Comparison of ENCODE assay signal across 19 cellular contexts in genomic region chr11:104776501-104777170, GRCh38.
DNase-seq lines count a peak whose midpoint lies in the region; ATAC-seq and TF ChIP-seq lines count a peak whose summit lies in the region.
"Had no signal": no experiment of that assay in that cellular context is flagged by ENCODE, and none has a peak within 500 bp of the region (broad histone marks: within the 10 kb centered on the region; RNA-seq: fewer than 3 reads in every experiment).

No MANE protein-coding gene starts in this region.

- H3K4me3 ChIP-seq in breast epithelium (no peak overlapping the region), kidney epithelial cell (ENCODE audit: low read depth, low read length) (no peak overlapping the region)
- H3K4me3 ChIP-seq: stomach, tibial nerve had no signal

- H3K27ac ChIP-seq in breast epithelium = peak overlapping the region; percentile 19 to 33
- H3K27ac ChIP-seq: stomach, tibial nerve had no signal

- no peak for TF ChIP-seq CTCF in breast epithelium (IDR thresholded peaks at IDR 0.05)
- no peak for TF ChIP-seq CTCF in kidney epithelial cell (IDR thresholded peaks at IDR 0.05; ENCODE audit: insufficient read depth, low read length, poor library complexity, severe bottlenecking)
- TF ChIP-seq CTCF in GM20000 (IDR thresholded peaks at IDR 0.05; ENCODE audit: extremely low read depth, missing control alignments) = no peak

- H3K9me3 ChIP-seq in breast epithelium = no peaks in the 10 kb centered on the region
- H3K9me3 ChIP-seq: stomach had no signal

- no peak for ATAC-seq in SK-N-SH treated with all-trans-retinoic acid at 6 μM for 48 hours
- no peak for ATAC-seq in GM18520 (IDR thresholded peaks at IDR 0.05; ENCODE audit: unreplicated experiment)
- ATAC-seq: activated T-cell treated with anti-CD3 and anti-CD28 coated beads, Interleukin-2, amount 50 U/mL, for 4 hours; T-helper 17 cell had no signal

- H3K36me3 ChIP-seq in breast epithelium (no peaks in the 10 kb centered on the region), kidney epithelial cell (ENCODE audit: control insufficient read depth, insufficient read depth, low read length) (no peaks in the 10 kb centered on the region)
- H3K36me3 ChIP-seq: stomach, tibial nerve had no signal

- H3K27me3 ChIP-seq in breast epithelium (no peaks in the 10 kb centered on the region), kidney epithelial cell (ENCODE audit: control insufficient read depth, insufficient read depth, low read length) (no peaks in the 10 kb centered on the region)
- H3K27me3 ChIP-seq: stomach, tibial nerve had no signal

- DNase-seq in AG08396 (ENCODE audit: low spot score) = peak; percentile 11
- peak; percentile 14 for DNase-seq in HT-29 (ENCODE audit: low spot score)
- no peak for DNase-seq in breast epithelium (ENCODE audit: low spot score in 2 of 2)
- peak; percentile 12 for DNase-seq in kidney epithelial cell (ENCODE audit: low read depth)
- DNase-seq in hypothalamus (lab: John Stamatoyannopoulos, UW) = no peak
- no peak for DNase-seq in GM20000 (ENCODE audit: low spot score)
- DNase-seq: activated CD4-positive, alpha-beta T cell treated with anti-CD3 and anti-CD28 coated beads for 4 hours; activated naive CD4-positive, alpha-beta T cell; activated T-cell treated with anti-CD3 and anti-CD28 coated beads, Interleukin-2, amount 50 U/mL, for 4 hours; KG1; NCI-H1436; NCI-H2107; NCI-H524 treated with DMSO at 0.1 percent for 48 hours; stimulated activated CD8-positive, alpha-beta memory T cell treated with anti-CD3 and anti-CD28 coated beads, Interleukin-4, amount 100 ng/mL, for 48 hours; stomach; T-helper 17 cell had no signal

- H3K4me1 ChIP-seq in breast epithelium = peaks cover 0 to 3% of the 10 kb centered on the region in 2 donors
- H3K4me1 ChIP-seq: stomach had no signal

- intact Hi-C loops in breast epithelium (cut with DNase I; ENCODE audit: low total_unique reads) = no loop called here

- TF ChIP-seq POLR2A in breast epithelium (IDR thresholded peaks at IDR 0.05) = no peak

TF ChIP-seq in SK-N-SH treated with all-trans-retinoic acid at 6 μM for 48 hours, 23 proteins besides CTCF, POLR2A, EP300 and RAD21:
- no peak for TF ChIP-seq ESRRG (CRISPR knock-in tag; IDR thresholded peaks at IDR 0.05)
- no peak for TF ChIP-seq PPARA (CRISPR knock-in tag; IDR thresholded peaks at IDR 0.05; ENCODE audit: borderline replicate concordance)
- no peak for TF ChIP-seq CREB5 (CRISPR knock-in tag; IDR thresholded peaks at IDR 0.05; ENCODE audit: low read depth)
- TF ChIP-seq ZFP30 (CRISPR knock-in tag; IDR thresholded peaks at IDR 0.05) = no peak
- no peak for TF ChIP-seq CSDC2 (CRISPR knock-in tag; IDR thresholded peaks at IDR 0.05)
- no peak for TF ChIP-seq RARB (CRISPR knock-in tag; IDR thresholded peaks at IDR 0.05)
- TF ChIP-seq ZNF8 (CRISPR knock-in tag; IDR thresholded peaks at IDR 0.05) = no peak
- no peak for TF ChIP-seq ZNF70 (CRISPR knock-in tag; IDR thresholded peaks at IDR 0.05)
- TF ChIP-seq, protein P1, sequence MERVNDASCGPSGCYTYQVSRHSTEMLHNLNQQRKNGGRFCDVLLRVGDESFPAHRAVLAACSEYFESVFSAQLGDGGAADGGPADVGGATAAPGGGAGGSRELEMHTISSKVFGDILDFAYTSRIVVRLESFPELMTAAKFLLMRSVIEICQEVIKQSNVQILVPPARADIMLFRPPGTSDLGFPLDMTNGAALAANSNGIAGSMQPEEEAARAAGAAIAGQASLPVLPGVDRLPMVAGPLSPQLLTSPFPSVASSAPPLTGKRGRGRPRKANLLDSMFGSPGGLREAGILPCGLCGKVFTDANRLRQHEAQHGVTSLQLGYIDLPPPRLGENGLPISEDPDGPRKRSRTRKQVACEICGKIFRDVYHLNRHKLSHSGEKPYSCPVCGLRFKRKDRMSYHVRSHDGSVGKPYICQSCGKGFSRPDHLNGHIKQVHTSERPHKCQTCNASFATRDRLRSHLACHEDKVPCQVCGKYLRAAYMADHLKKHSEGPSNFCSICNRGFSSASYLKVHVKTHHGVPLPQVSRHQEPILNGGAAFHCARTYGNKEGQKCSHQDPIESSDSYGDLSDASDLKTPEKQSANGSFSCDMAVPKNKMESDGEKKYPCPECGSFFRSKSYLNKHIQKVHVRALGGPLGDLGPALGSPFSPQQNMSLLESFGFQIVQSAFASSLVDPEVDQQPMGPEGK (CRISPR knock-in tag; IDR thresholded peaks at IDR 0.05; ENCODE audit: borderline replicate concordance) = no peak
- TF ChIP-seq SNAI2 (CRISPR knock-in tag; IDR thresholded peaks at IDR 0.05) = no peak
- no peak for TF ChIP-seq POU6F1 (CRISPR knock-in tag; IDR thresholded peaks at IDR 0.05; ENCODE audit: borderline replicate concordance, low read depth)
- TF ChIP-seq ZC3H10 (CRISPR knock-in tag; IDR thresholded peaks at IDR 0.05) = no peak
- no peak for TF ChIP-seq BACH2 (CRISPR knock-in tag; IDR thresholded peaks at IDR 0.05; ENCODE audit: borderline replicate concordance)
- no peak for TF ChIP-seq TOX (CRISPR knock-in tag; IDR thresholded peaks at IDR 0.05; ENCODE audit: borderline replicate concordance)

Comparison
In these comparisons a context has a peak if more than half of its experiments do, and no peak if none do; other contexts are left out.
1. DNase-seq: peak in AG08396 (single experiment), HT-29 (single experiment) and kidney epithelial cell (single experiment); none in breast epithelium (0 of 2), hypothalamus (0 of 51) and GM20000 (single experiment).